Comparison of ENCODE assay signal across 1 cellular context in the genomic region with DNA sequence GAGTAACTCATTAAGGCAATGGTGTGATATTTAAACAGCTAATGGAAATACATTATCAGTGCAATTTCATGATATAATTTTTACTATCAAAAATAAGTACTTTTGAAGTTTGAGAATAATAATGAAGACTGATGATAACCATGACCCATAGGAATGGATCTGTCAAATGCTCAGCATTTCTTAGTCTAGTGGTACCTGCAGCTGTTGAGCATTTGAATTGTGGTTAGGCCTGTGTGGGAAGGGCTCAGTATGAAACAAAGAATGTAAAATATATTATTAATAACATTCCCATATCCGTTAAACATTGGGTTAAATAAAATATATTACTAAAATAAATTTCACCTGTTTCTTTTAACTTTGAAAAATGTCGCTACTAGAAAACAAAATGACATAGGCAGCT.
TF ChIP-seq lines count a peak whose summit lies in the region.

No MANE protein-coding gene starts in this region.

TF ChIP-seq in IMR-90, 13 proteins besides CTCF, POLR2A, EP300 and RAD21 (continued from another document):
- no peak for TF ChIP-seq USF2 (IDR thresholded peaks at IDR 0.05; ENCODE audit: low read depth, low read length)
TF ChIP-seq in IMR-90: peak in this region for 0.
